ENCODE assay signal across 8 cellular contexts in genomic region chr19:9768175-9769112, GRCh38. TPM values are rescaled to one million over a fixed set of nuclear protein-coding genes. Genes with fewer than 3 reads are reported as not detected.
DNase-seq lines count a peak whose midpoint lies in the region; ATAC-seq, FAIRE-seq and TF ChIP-seq lines count a peak whose summit lies in the region.

Gene ZNF846, minus strand, starts transcription at chr19:9768738. Its CDS starts 3,788 bp downstream, at chr19:9764950.

- H4K20me1 ChIP-seq in OCI-LY3 (ENCODE audit: insufficient read depth, low read length), result no peaks in the 10 kb centered on the region

- peak within 1 kb of the TSS; percentile 74 for H3K27ac ChIP-seq in OCI-LY3 (ENCODE audit: low read length)

- TF ChIP-seq CTCF in D721Med (IDR thresholded peaks at IDR 0.05; ENCODE audit: insufficient read depth, missing control alignments) (no peak), OCI-LY3 (IDR thresholded peaks at IDR 0.05; ENCODE audit: low read depth, low read length) (no peak), epithelial cell of esophagus (IDR thresholded peaks at IDR 0.05; ENCODE audit: insufficient read depth, low read depth, low read length, missing control alignments) (no peak)

- H3K4me3 ChIP-seq in OCI-LY3 (ENCODE audit: low read length) (peak within 1 kb of the TSS; percentile 85), epithelial cell of esophagus (ENCODE audit: low read length) (peak within 1 kb of the TSS; percentile 90), mononuclear cell (ENCODE audit: low read length) (peak within 1 kb of the TSS; percentile 70)

- H3K9me3 ChIP-seq in OCI-LY3 (ENCODE audit: insufficient read depth, low read length) (no peaks in the 10 kb centered on the region), mononuclear cell (ENCODE audit: low read depth, low read length) (peaks cover 7% of the 10 kb centered on the region)

- H3K4me2 ChIP-seq in OCI-LY3 (ENCODE audit: low read length), result peak within 1 kb of the TSS; percentile 85

- H3K79me2 ChIP-seq in OCI-LY3 (ENCODE audit: low read length), result no peaks in the 10 kb centered on the region

- H3K4me1 ChIP-seq in OCI-LY3 (ENCODE audit: low read length) (peaks cover 3% of the 10 kb centered on the region; the same call in 1 of the 2 replicates), mononuclear cell (ENCODE audit: insufficient read depth, low read length) (peaks cover 19% of the 10 kb centered on the region)

- ATAC-seq in GM21447 (IDR thresholded peaks at IDR 0.05; ENCODE audit: unreplicated experiment), result peak; percentile 96

- FAIRE-seq in D721Med (lab: Jason Lieb, UNC), result peak; percentile 32

- H3K27me3 ChIP-seq in OCI-LY3 (ENCODE audit: low read depth, low read length) (no peaks in the 10 kb centered on the region), mononuclear cell (ENCODE audit: insufficient read depth, low read length) (no peaks in the 10 kb centered on the region)

- peak within 1 kb of the TSS; percentile 88 for H3K9ac ChIP-seq in OCI-LY3 (ENCODE audit: low read length)

- peak within 1 kb of the TSS; percentile 86 for H2AFZ ChIP-seq in OCI-LY3 (ENCODE audit: low read depth, low read length)

- DNase-seq in D721Med (ENCODE audit: insufficient read length, low spot score), result peak; percentile 90
- peak; percentile 79 for DNase-seq in HuH-7 (ENCODE audit: low spot score)
- peak; percentile 91 for DNase-seq in activated T-cell treated with anti-CD3 and anti-CD28 coated beads for 48 hours (ENCODE audit: low read depth)
- DNase-seq in epithelial cell of esophagus (ENCODE audit: low read depth), result peak; percentile 97
- peak; percentile 89 to 93 for DNase-seq in stimulated activated CD8-positive, alpha-beta memory T cell treated with anti-CD3 and anti-CD28 coated beads, Interleukin-2, amount 100 ng/mL, for 48 hours (ENCODE audit: low read depth in 2 of 2)

- peaks cover 10% of the 10 kb centered on the region for H3K36me3 ChIP-seq in OCI-LY3 (replicated peaks; ENCODE audit: low read depth, low read length)

RNA-seq across cellular contexts. Expression of gene ZNF846, which starts in this region (rescaled TPM):
- 4.8 TPM for total RNA-seq in mononuclear cell

Comparison
In these comparisons a context has a peak if more than half of its experiments do, and no peak if none do; other contexts are left out.
1. Peak in every context shown above with its lines: DNase-seq, ATAC-seq, H3K4me3 ChIP-seq and H3K27ac ChIP-seq.